In genomic region chr4:119797238-119797894, GRCh38 we compare ENCODE assay signal across 30 cellular contexts.
"Had no signal": no experiment of that assay in that cellular context is flagged by ENCODE, and none has a peak within 500 bp of the region (broad histone marks: within the 10 kb centered on the region; RNA-seq: fewer than 3 reads in every experiment).

No MANE protein-coding gene starts in this region.

- H3K27me3 ChIP-seq: colonic mucosa, foreskin keratinocyte, gastroesophageal sphincter, heart left ventricle, ovary, right lobe of liver, suprapubic skin, transverse colon, upper lobe of right lung, uterus had no signal

- H3K9me3 ChIP-seq: colonic mucosa, gastroesophageal sphincter, heart left ventricle, ovary, psoas muscle, right lobe of liver, suprapubic skin, transverse colon, upper lobe of right lung, uterus had no signal

- H3K27ac ChIP-seq: colonic mucosa, epithelial cell of prostate, foreskin keratinocyte, gastroesophageal sphincter, heart left ventricle, ovary, psoas muscle, right lobe of liver, suprapubic skin, transverse colon, upper lobe of right lung, uterus had no signal

- H3K36me3 ChIP-seq: colonic mucosa, gastroesophageal sphincter, heart left ventricle, ovary, right lobe of liver, suprapubic skin, transverse colon, upper lobe of right lung, uterus had no signal

- H3K4me1 ChIP-seq: colonic mucosa, foreskin keratinocyte, heart left ventricle, psoas muscle, right lobe of liver, suprapubic skin, upper lobe of right lung, uterus had no signal

- ATAC-seq: esophagus mucosa; foreskin keratinocyte; gastroesophageal sphincter; heart left ventricle; left ventricle myocardium superior; natural killer cell; psoas muscle; right lobe of liver; stimulated activated naive CD8-positive, alpha-beta T cell treated with anti-CD3 and anti-CD28 coated beads, Interleukin-15, amount 100 ng/mL, for 72 hours; upper lobe of right lung had no signal

- H3K4me3 ChIP-seq: colonic mucosa, gastroesophageal sphincter, heart left ventricle, lung, ovary, psoas muscle, right lobe of liver, smooth muscle cell, suprapubic skin, transverse colon, upper lobe of right lung, uterus had no signal

- DNase-seq: colonic mucosa; effector CD8-positive, alpha-beta T cell; endodermal cell; foreskin keratinocyte; heart left ventricle; hippocampal formation; immature natural killer cell; left ventricle myocardium superior; natural killer cell; occipital lobe; ovary; posterior cingulate gyrus; psoas muscle; retina; right lobe of liver; stimulated activated CD4-positive, alpha-beta T cell treated with anti-CD3 and anti-CD28 coated beads, Interleukin-12 subunit alpha, Interleukin-12 subunit beta, amount 100 ng/mL, for 4 hours; stimulated activated CD4-positive, alpha-beta T cell treated with anti-CD3 and anti-CD28 coated beads, Interleukin-1b, Interleukin-23, amount 100 ng/mL, for 48 hours; stimulated activated CD4-positive, alpha-beta T cell treated with anti-CD3 and anti-CD28 coated beads, Interleukin-4, amount 100 ng/mL, for 1 hour; stimulated activated CD8-positive, alpha-beta memory T cell treated with anti-CD3 and anti-CD28 coated beads, Interleukin-4, amount 100 ng/mL, for 48 hours; stimulated activated naive CD4-positive, alpha-beta T cell; stimulated activated naive CD8-positive, alpha-beta T cell treated with anti-CD3 and anti-CD28 coated beads, Interleukin-15, amount 100 ng/mL, for 72 hours; transverse colon; upper lobe of right lung; uterus had no signal
